In genomic region chr6:24583463-24584389, GRCh38 we compare ENCODE assay signal across 8 cellular contexts.
DNase-seq lines count a peak whose midpoint lies in the region; ATAC-seq and TF ChIP-seq lines count a peak whose summit lies in the region.

No MANE protein-coding gene starts in this region.

- no peaks in the 10 kb centered on the region for H3K36me3 ChIP-seq in CD4-positive, CD25-positive, alpha-beta regulatory T cell (ENCODE audit: control insufficient read depth, insufficient read depth, low read length)
- H3K36me3 ChIP-seq in tibial artery = no peaks in the 10 kb centered on the region

- no peak overlapping the region for H3K4me3 ChIP-seq in CD4-positive, CD25-positive, alpha-beta regulatory T cell (ENCODE audit: low read depth, low read length)
- no peak overlapping the region for H3K4me3 ChIP-seq in tibial artery

- H3K4me1 ChIP-seq in CD4-positive, CD25-positive, alpha-beta regulatory T cell (ENCODE audit: control insufficient read depth, insufficient read depth, low read length, poor library complexity, severe bottlenecking) = no peaks in the 10 kb centered on the region
- peaks cover 0 to 8% (median 4%) of the 10 kb centered on the region in 4 donors for H3K4me1 ChIP-seq in tibial artery

- no peaks in the 10 kb centered on the region for H3K36me3 Mint-ChIP-seq in CD4-positive, CD25-positive, alpha-beta regulatory T cell
- H3K36me3 Mint-ChIP-seq in activated T-helper 2 cell treated with anti-CD3 and anti-CD28 coated beads, Interferon-gamma antibody, Interleukin-2, Interleukin-4, amounts not matched to agents 10 μg/mL and 5 μg/mL and 100 μg/mL, durations not matched to agents 14 hours and 24 hours and 36 hours (ENCODE audit: low read depth) = no peaks in the 10 kb centered on the region
- no peaks in the 10 kb centered on the region for H3K36me3 Mint-ChIP-seq in osteocyte (ENCODE audit: unreplicated experiment)

- TF ChIP-seq CTCF in osteocyte (IDR thresholded peaks at IDR 0.05) (peak; percentile 79), tibial artery (IDR thresholded peaks at IDR 0.05) (peak; percentile 63 to 71)

- no peak overlapping the region for H3K27ac Mint-ChIP-seq in CD4-positive, CD25-positive, alpha-beta regulatory T cell
- no peak overlapping the region for H3K27ac Mint-ChIP-seq in activated T-helper 2 cell treated with anti-CD3 and anti-CD28 coated beads, Interferon-gamma antibody, Interleukin-2, Interleukin-4, amounts not matched to agents 10 μg/mL and 5 μg/mL and 100 μg/mL, durations not matched to agents 14 hours and 24 hours and 36 hours
- no peak overlapping the region for H3K27ac Mint-ChIP-seq in osteocyte (ENCODE audit: unreplicated experiment)

- peaks cover 14% of the 10 kb centered on the region for H3K27me3 ChIP-seq in CD4-positive, CD25-positive, alpha-beta regulatory T cell (ENCODE audit: control insufficient read depth, insufficient read depth, low read length)
- no peaks in the 10 kb centered on the region for H3K27me3 ChIP-seq in tibial artery

- peaks cover 0 to 2% (median 0%) of the 10 kb centered on the region in 7 donors for H3K9me3 Mint-ChIP-seq in CD4-positive, CD25-positive, alpha-beta regulatory T cell
- no peaks in the 10 kb centered on the region for H3K9me3 Mint-ChIP-seq in activated T-helper 2 cell treated with anti-CD3 and anti-CD28 coated beads, Interferon-gamma antibody, Interleukin-2, Interleukin-4, amounts not matched to agents 10 μg/mL and 5 μg/mL and 100 μg/mL, durations not matched to agents 14 hours and 24 hours and 36 hours
- no peaks in the 10 kb centered on the region for H3K9me3 Mint-ChIP-seq in osteocyte (ENCODE audit: unreplicated experiment)

- peak; percentile 53 to 82 (median 61) for DNase-seq in CD4-positive, CD25-positive, alpha-beta regulatory T cell
- DNase-seq in M059J (ENCODE audit: low read depth) (peak; percentile 74), RPMI8226 (peak; percentile 86), foreskin melanocyte (peak; percentile 75), osteocyte (ENCODE audit: extremely low spot score, unreplicated experiment) (peak; percentile 81), tibial artery (peak; percentile 71 to 74)
- DNase-seq in activated T-helper 2 cell treated with anti-CD3 and anti-CD28 coated beads, Interferon-gamma antibody, Interleukin-2, Interleukin-4, amounts not matched to agents 10 μg/mL and 5 μg/mL and 100 μg/mL, durations not matched to agents 14 hours and 24 hours and 36 hours (ENCODE audit: low spot score) = peak; percentile 50

- no peak overlapping the region for H3K4me3 Mint-ChIP-seq in CD4-positive, CD25-positive, alpha-beta regulatory T cell
- no peak overlapping the region for H3K4me3 Mint-ChIP-seq in activated T-helper 2 cell treated with anti-CD3 and anti-CD28 coated beads, Interferon-gamma antibody, Interleukin-2, Interleukin-4, amounts not matched to agents 10 μg/mL and 5 μg/mL and 100 μg/mL, durations not matched to agents 14 hours and 24 hours and 36 hours (ENCODE audit: low read depth)
- H3K4me3 Mint-ChIP-seq in osteocyte (ENCODE audit: unreplicated experiment) = no peak overlapping the region

- peaks cover 0 to 6% (median 4%) of the 10 kb centered on the region in 4 donors for H3K4me1 Mint-ChIP-seq in CD4-positive, CD25-positive, alpha-beta regulatory T cell
- H3K4me1 Mint-ChIP-seq in activated T-helper 2 cell treated with anti-CD3 and anti-CD28 coated beads, Interferon-gamma antibody, Interleukin-2, Interleukin-4, amounts not matched to agents 10 μg/mL and 5 μg/mL and 100 μg/mL, durations not matched to agents 14 hours and 24 hours and 36 hours (ENCODE audit: low read depth) = peaks cover 5% of the 10 kb centered on the region
- peaks cover 10% of the 10 kb centered on the region for H3K4me1 Mint-ChIP-seq in osteocyte (ENCODE audit: unreplicated experiment)

- peak; percentile 50 to 66 for ATAC-seq in CD4-positive, CD25-positive, alpha-beta regulatory T cell (ENCODE audit: low read depth in 2 of 2)
- peak; percentile 74 for ATAC-seq in GM21423 (IDR thresholded peaks at IDR 0.05; ENCODE audit: unreplicated experiment)

- no peaks in the 10 kb centered on the region for H3K9me3 ChIP-seq in CD4-positive, CD25-positive, alpha-beta regulatory T cell (ENCODE audit: control insufficient read depth in 2 of 2, low read length in 2 of 2)
- H3K9me3 ChIP-seq in tibial artery = no peaks in the 10 kb centered on the region

- intact Hi-C loops in activated T-helper 2 cell treated with anti-CD3 and anti-CD28 coated beads, Interferon-gamma antibody, Interleukin-2, Interleukin-4, amounts not matched to agents 10 μg/mL and 5 μg/mL and 100 μg/mL, durations not matched to agents 14 hours and 24 hours and 36 hours (cut with micrococcal nuclease) = loop anchor here (1.0 to 5.0 kb wide), 4 partner anchors 56 to 487 kb away; no protein-coding TSS in a partner anchor
- intact Hi-C loops in tibial artery (cut with DNase I; ENCODE audit: low total_unique reads) = loop anchor here (2.0 to 10.0 kb wide), 3 partner anchors 115 to 481 kb away; no protein-coding TSS in a partner anchor

- peaks cover 42% of the 10 kb centered on the region for H3K27me3 Mint-ChIP-seq in CD4-positive, CD25-positive, alpha-beta regulatory T cell
- H3K27me3 Mint-ChIP-seq in activated T-helper 2 cell treated with anti-CD3 and anti-CD28 coated beads, Interferon-gamma antibody, Interleukin-2, Interleukin-4, amounts not matched to agents 10 μg/mL and 5 μg/mL and 100 μg/mL, durations not matched to agents 14 hours and 24 hours and 36 hours (ENCODE audit: low read depth) = peaks cover 15% of the 10 kb centered on the region
- peaks cover 18% of the 10 kb centered on the region for H3K27me3 Mint-ChIP-seq in osteocyte (ENCODE audit: unreplicated experiment)

- no peak overlapping the region for H3K27ac ChIP-seq in CD4-positive, CD25-positive, alpha-beta regulatory T cell (ENCODE audit: insufficient read depth, low read length, poor library complexity, severe bottlenecking)
- H3K27ac ChIP-seq in tibial artery = no peak overlapping the region
